Comparison of ENCODE assay signal across 10 cellular contexts in genomic region chr6:12749531-12750379, GRCh38. TPM values are rescaled to one million over a fixed set of nuclear protein-coding genes. Genes with fewer than 3 reads are reported as not detected.
A peak's percentile ranks its signal among the peaks of the same experiment; 100 is the strongest.
DNase-seq lines count a peak whose midpoint lies in the region; TF ChIP-seq lines count a peak whose summit lies in the region.
"Had no signal": no experiment of that assay in that cellular context is flagged by ENCODE, and none has a peak within 500 bp of the region (broad histone marks: within the 10 kb centered on the region; RNA-seq: fewer than 3 reads in every experiment).

No MANE protein-coding gene starts in this region.

- H3K4me3 Mint-ChIP-seq in endodermal cell (peak overlapping the region; percentile 75), progenitor cell of endocrine pancreas (ENCODE audit: low read depth) (peak overlapping the region; percentile 74)
- H3K4me3 Mint-ChIP-seq: activated T-helper 1 cell treated with anti-CD3 and anti-CD28 coated beads, Interleukin-12 subunit alpha, Interleukin-12 subunit beta, Interleukin-2, Interleukin-4 antibody, amounts not matched to agents 30 ng/mL and 10 ng/mL and 1 ng/mL, durations not matched to agents 14 hours and 24 hours and 36 hours had no signal

- H3K27me3 Mint-ChIP-seq in endodermal cell (ENCODE audit: insufficient read depth) (peaks cover 33% of the 10 kb centered on the region), progenitor cell of endocrine pancreas (peaks cover 60% of the 10 kb centered on the region)

- peak overlapping the region; percentile 82 for H3K4me3 ChIP-seq in endodermal cell (ENCODE audit: low read length)

- H3K27ac Mint-ChIP-seq in endodermal cell (no peak overlapping the region), progenitor cell of endocrine pancreas (no peak overlapping the region)
- H3K27ac Mint-ChIP-seq: activated T-helper 1 cell treated with anti-CD3 and anti-CD28 coated beads, Interleukin-12 subunit alpha, Interleukin-12 subunit beta, Interleukin-2, Interleukin-4 antibody, amounts not matched to agents 30 ng/mL and 10 ng/mL and 1 ng/mL, durations not matched to agents 14 hours and 24 hours and 36 hours had no signal

- no peaks in the 10 kb centered on the region for H3K4me1 ChIP-seq in endodermal cell (ENCODE audit: control insufficient read depth, insufficient read depth, low read length)

- peak; percentile 19 for DNase-seq in GM03348 (ENCODE audit: low spot score)
- DNase-seq in NCI-H2107 (lab: John Stamatoyannopoulos, UW): peak; percentile 31
- peak; percentile 91 for DNase-seq in endodermal cell
- peak; percentile 34 for DNase-seq in progenitor cell of endocrine pancreas (ENCODE audit: low spot score, unreplicated experiment)
- no peak for DNase-seq in SW480 (ENCODE audit: low spot score)
- no peak for DNase-seq in HUDEP-2 (lab: John Stamatoyannopoulos, UW; ENCODE audit: unreplicated experiment in 76 of 76)
- no peak for DNase-seq in activated effector memory CD4-positive, alpha-beta T cell treated with anti-CD3 and anti-CD28 coated beads, Interleukin-2, amount 50 U/mL, for 16 hours
- DNase-seq in activated naive CD4-positive, alpha-beta T cell (lab: John Stamatoyannopoulos, UW): no peak
- DNase-seq: HCEC 1CT had no signal

- H3K36me3 Mint-ChIP-seq in endodermal cell (ENCODE audit: low read depth): no peaks in the 10 kb centered on the region
- H3K36me3 Mint-ChIP-seq in progenitor cell of endocrine pancreas (ENCODE audit: insufficient read depth): no peaks in the 10 kb centered on the region

- TF ChIP-seq CTCF in endodermal cell (conservative IDR thresholded peaks at IDR 0.05) (no peak), progenitor cell of endocrine pancreas (IDR thresholded peaks at IDR 0.05; ENCODE audit: unreplicated experiment) (no peak)

- 0% methylated on average over 8 to 72 of the region's 75 CpGs for WGBS in endodermal cell (ENCODE audit: insufficient coverage in 1 of 2, insufficient read length in 1 of 2), 2 experiments

- no peak overlapping the region for H3K27ac ChIP-seq in endodermal cell (ENCODE audit: low read depth, low read length)

- peaks cover 5% of the 10 kb centered on the region for H3K9me3 ChIP-seq in endodermal cell (ENCODE audit: control insufficient read depth, low read length)

- H3K9ac ChIP-seq in endodermal cell (ENCODE audit: extremely low read depth, low read length, poor library complexity, severe bottlenecking): no peak overlapping the region

- H3K9me3 Mint-ChIP-seq in endodermal cell: peaks cover 6% of the 10 kb centered on the region
- peaks cover 5% of the 10 kb centered on the region for H3K9me3 Mint-ChIP-seq in progenitor cell of endocrine pancreas (ENCODE audit: low read depth)
- H3K9me3 Mint-ChIP-seq: activated T-helper 1 cell treated with anti-CD3 and anti-CD28 coated beads, Interleukin-12 subunit alpha, Interleukin-12 subunit beta, Interleukin-2, Interleukin-4 antibody, amounts not matched to agents 30 ng/mL and 10 ng/mL and 1 ng/mL, durations not matched to agents 14 hours and 24 hours and 36 hours had no signal

- peaks cover 28% of the 10 kb centered on the region for H3K27me3 ChIP-seq in endodermal cell (ENCODE audit: control insufficient read depth, insufficient read depth, low read length, poor library complexity, severe bottlenecking)

- H3K4me1 Mint-ChIP-seq in endodermal cell (peaks cover 14% of the 10 kb centered on the region), progenitor cell of endocrine pancreas (ENCODE audit: low read depth) (peaks cover 5% of the 10 kb centered on the region)

- H3K36me3 ChIP-seq in endodermal cell (ENCODE audit: control insufficient read depth, insufficient read depth, low read length): no peaks in the 10 kb centered on the region

RNA-seq across cellular contexts. Expression of gene PHACTR1, which starts 33.2 kb away (rescaled TPM):
- total RNA-seq in endodermal cell: 1 to 10 TPM; 2.8 to 6.3 TPM
- 12.0 TPM for polyA plus RNA-seq in endodermal cell (2013, experiment 1 of 2)
- 12.8 TPM for polyA plus RNA-seq in endodermal cell (2013, experiment 2 of 2)
- total RNA-seq in progenitor cell of endocrine pancreas: 8.6 and 8.7 TPM in 2 replicates

Comparison
In these comparisons a context has a peak if more than half of its experiments do, and no peak if none do; other contexts are left out.
1. DNase-seq: peak in GM03348 (single experiment), NCI-H2107 (single experiment), endodermal cell (single experiment) and progenitor cell of endocrine pancreas (single experiment); none in SW480 (single experiment), HUDEP-2 (0 of 76), activated effector memory CD4-positive, alpha-beta T cell treated with anti-CD3 and anti-CD28 coated beads, Interleukin-2, amount 50 U/mL, for 16 hours (single experiment) and activated naive CD4-positive, alpha-beta T cell (0 of 4).